23 cellular contexts compared by ENCODE assay signal in the genomic region with DNA sequence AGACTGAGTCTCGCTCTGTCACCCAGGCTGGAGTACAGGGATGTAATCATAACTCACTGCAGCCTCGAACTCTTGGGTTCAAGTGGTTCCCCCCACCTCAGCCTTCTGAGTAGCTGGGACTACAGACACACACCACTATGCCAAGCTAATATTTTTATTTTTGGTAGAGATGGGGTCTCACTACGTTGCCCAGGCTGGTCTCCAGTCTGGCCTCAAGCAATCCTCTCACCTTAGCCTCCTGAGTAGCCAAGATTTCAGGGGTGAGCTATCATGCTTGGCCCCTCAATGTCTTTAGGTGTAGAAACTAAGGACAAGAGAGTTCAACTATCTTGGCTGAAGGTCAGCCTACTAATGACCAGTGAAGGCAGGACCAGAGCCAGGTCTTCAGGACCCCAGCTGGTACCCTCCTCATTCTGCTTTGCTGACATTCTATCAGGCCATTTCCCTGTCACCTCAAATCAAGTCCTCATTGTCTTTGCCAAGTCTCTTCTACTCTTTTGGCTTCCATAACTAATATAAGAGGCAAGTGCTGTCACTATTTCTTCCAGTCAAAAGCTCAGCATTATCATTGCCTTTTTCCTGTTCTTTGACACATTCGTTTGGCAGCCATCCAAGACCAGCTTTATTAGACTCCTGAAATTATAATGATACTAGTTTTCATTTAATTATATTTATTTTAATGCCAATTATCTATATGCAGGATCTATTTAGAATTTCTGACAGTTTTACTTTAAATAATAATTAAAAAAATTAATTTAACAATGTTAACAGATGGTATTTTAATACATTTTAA.
DNase-seq lines count a peak whose midpoint lies in the region; ATAC-seq and TF ChIP-seq lines count a peak whose summit lies in the region.
"Had no signal": no experiment of that assay in that cellular context is flagged by ENCODE, and none has a peak within 500 bp of the region (broad histone marks: within the 10 kb centered on the region; RNA-seq: fewer than 3 reads in every experiment).

No MANE protein-coding gene starts in this region.

- no peak overlapping the region for H3K4me3 ChIP-seq in subcutaneous abdominal adipose tissue (ENCODE audit: low read depth in 1 of 5, low read length in 5 of 5)
- no peak overlapping the region for H3K4me3 ChIP-seq in WERI-Rb-1 (ENCODE audit: low read depth, low read length)
- H3K4me3 ChIP-seq in gastroesophageal sphincter, result no peak overlapping the region
- H3K4me3 ChIP-seq: colonic mucosa, esophagus squamous epithelium had no signal

- no peaks in the 10 kb centered on the region for H3K9me3 ChIP-seq in subcutaneous abdominal adipose tissue (ENCODE audit: control insufficient read depth in 5 of 5, low read length in 5 of 5)
- no peaks in the 10 kb centered on the region for H3K9me3 ChIP-seq in WERI-Rb-1 (ENCODE audit: severe bottlenecking)
- H3K9me3 ChIP-seq in gastroesophageal sphincter, result no peaks in the 10 kb centered on the region
- H3K9me3 ChIP-seq: colonic mucosa, esophagus squamous epithelium had no signal

- H3K9ac ChIP-seq in subcutaneous abdominal adipose tissue (ENCODE audit: low read length in 5 of 5), result no peak overlapping the region

- DNase-seq in NCI-H748 (lab: John Stamatoyannopoulos, UW; ENCODE audit: unreplicated experiment), result peak; percentile 30
- no peak for DNase-seq in NCI-H748 treated with DMSO at 0.1 percent for 48 hours (lab: John Stamatoyannopoulos, UW)
- DNase-seq in NCI-H1105 (lab: John Stamatoyannopoulos, UW), result peak; percentile 53
- no peak for DNase-seq in WTC11 (ENCODE audit: low spot score)
- no peak for DNase-seq in WERI-Rb-1
- DNase-seq: activated CD4-positive, alpha-beta T cell treated with anti-CD3 and anti-CD28 coated beads for 1 hour; activated T-cell treated with anti-CD3 and anti-CD28 coated beads, Interleukin-2, amount 50 U/mL, for 1 hour; C1 segment of cervical spinal cord; Calu3; colonic mucosa; esophagus squamous epithelium; NCI-H1436 treated with DMSO at 0.1 percent for 48 hours; NCI-H524; occipital lobe; stimulated activated CD4-positive, alpha-beta T cell treated with anti-CD3 and anti-CD28 coated beads, Interleukin-4, amount 100 ng/mL, for 4 hours; T1000 had no signal

- ATAC-seq in WTC11, result no peak
- ATAC-seq in HG02970 (IDR thresholded peaks at IDR 0.05; ENCODE audit: low FRiP score, unreplicated experiment), result no peak
- ATAC-seq in gastroesophageal sphincter, result no peak

- no peak for TF ChIP-seq CTCF in WTC11 (IDR thresholded peaks at IDR 0.05)
- TF ChIP-seq CTCF in WERI-Rb-1 (IDR thresholded peaks at IDR 0.05; ENCODE audit: low read depth, low read length), result no peak
- no peak for TF ChIP-seq CTCF in gastroesophageal sphincter (IDR thresholded peaks at IDR 0.05)

- H3K9me3 Mint-ChIP-seq in WTC11, result no peaks in the 10 kb centered on the region
- H3K9me3 Mint-ChIP-seq: memory B cell had no signal

- peaks cover 0 to 36% (median 20%) of the 10 kb centered on the region in 5 donors for H3K4me1 ChIP-seq in subcutaneous abdominal adipose tissue (ENCODE audit: control insufficient read depth in 5 of 5, insufficient read depth in 5 of 5, low read length in 5 of 5)
- H3K4me1 ChIP-seq in gastroesophageal sphincter, result peaks cover 4 to 32% (median 5%) of the 10 kb centered on the region in 3 donors
- H3K4me1 ChIP-seq: colonic mucosa had no signal

- no peak for TF ChIP-seq EP300 in gastroesophageal sphincter (IDR thresholded peaks at IDR 0.05)

- WGBS in gastroesophageal sphincter (ENCODE audit: low coverage in 1 of 2), 2 donors, result 57 to 77% methylated on average over 2 to 3 of the region's 4 CpGs

- no peak overlapping the region for H3K4me3 Mint-ChIP-seq in WTC11
- H3K4me3 Mint-ChIP-seq: memory B cell; stimulated activated naive CD8-positive, alpha-beta T cell treated with anti-CD3 and anti-CD28 coated beads, Interleukin-15, Interleukin-2, amounts not matched to agents 100 ng/mL and 50 ng/mL, for 24 hours; type B pancreatic cell had no signal

- peak overlapping the region; percentile 45 for H3K27ac ChIP-seq in subcutaneous abdominal adipose tissue (ENCODE audit: low read depth, low read length)
- H3K27ac ChIP-seq in WERI-Rb-1, result no peak overlapping the region
- H3K27ac ChIP-seq in gastroesophageal sphincter, result no peak overlapping the region
- H3K27ac ChIP-seq: colonic mucosa, esophagus squamous epithelium, HL-60 had no signal

- H3K36me3 Mint-ChIP-seq in WTC11, result no peaks in the 10 kb centered on the region
- H3K36me3 Mint-ChIP-seq: memory B cell, type B pancreatic cell had no signal

- TF ChIP-seq POLR2A in gastroesophageal sphincter (IDR thresholded peaks at IDR 0.05), result no peak

- CTCF ChIA-PET in WTC11 (lab: Charles Lee), result no interaction called here

- POLR2A ChIA-PET in WTC11 (lab: Charles Lee), result interaction anchor here (0.6 kb wide), 1 partner anchor 1103 kb away, joined by 3 read pairs; no protein-coding TSS in a partner anchor

- H3K4me1 Mint-ChIP-seq in WTC11, result peaks cover 21% of the 10 kb centered on the region
- H3K4me1 Mint-ChIP-seq: memory B cell had no signal

- no peak overlapping the region for H3K27ac Mint-ChIP-seq in WTC11
- H3K27ac Mint-ChIP-seq: memory B cell; stimulated activated naive CD8-positive, alpha-beta T cell treated with anti-CD3 and anti-CD28 coated beads, Interleukin-15, Interleukin-2, amounts not matched to agents 100 ng/mL and 50 ng/mL, for 24 hours; type B pancreatic cell had no signal

- no peaks in the 10 kb centered on the region for H3K36me3 ChIP-seq in subcutaneous abdominal adipose tissue (ENCODE audit: control insufficient read depth in 5 of 5, insufficient read depth in 5 of 5, low read length in 5 of 5)
- no peaks in the 10 kb centered on the region for H3K36me3 ChIP-seq in WERI-Rb-1
- H3K36me3 ChIP-seq in gastroesophageal sphincter, result no peaks in the 10 kb centered on the region
- H3K36me3 ChIP-seq: colonic mucosa, esophagus squamous epithelium had no signal

- H3K27me3 Mint-ChIP-seq in WTC11 (ENCODE audit: low read depth), result no peaks in the 10 kb centered on the region
- H3K27me3 Mint-ChIP-seq: stimulated activated naive CD8-positive, alpha-beta T cell treated with anti-CD3 and anti-CD28 coated beads, Interleukin-15, Interleukin-2, amounts not matched to agents 100 ng/mL and 50 ng/mL, for 24 hours; type B pancreatic cell had no signal

- H3K27me3 ChIP-seq in subcutaneous abdominal adipose tissue (ENCODE audit: control insufficient read depth in 5 of 5, insufficient read depth in 4 of 5, low read length in 5 of 5) (no peaks in the 10 kb centered on the region), WERI-Rb-1 (ENCODE audit: insufficient read depth, low read depth, severe bottlenecking) (no peaks in the 10 kb centered on the region), gastroesophageal sphincter (no peaks in the 10 kb centered on the region)
- H3K27me3 ChIP-seq: colonic mucosa, esophagus squamous epithelium had no signal

TF ChIP-seq in WTC11, 78 proteins besides CTCF, POLR2A, EP300 and RAD21:
- TF ChIP-seq ZNF121 (CRISPR knock-in tag; IDR thresholded peaks at IDR 0.05), result peak; percentile 85
- no peak for TF ChIP-seq PRRX2 (CRISPR knock-in tag; IDR thresholded peaks at IDR 0.05)
- peak; percentile 15; the same call in 1 of the 2 replicates for TF ChIP-seq HMGA2 (CRISPR knock-in tag; IDR thresholded peaks at IDR 0.05)
- no peak for TF ChIP-seq ZBTB21 (CRISPR knock-in tag; IDR thresholded peaks at IDR 0.05; ENCODE audit: borderline replicate concordance)

Comparison
In these comparisons a context has a peak if more than half of its experiments do, and no peak if none do; other contexts are left out.
1. DNase-seq: peak in NCI-H748 (single experiment) and NCI-H1105 (single experiment); none in NCI-H748 treated with DMSO at 0.1 percent for 48 hours (single experiment), WTC11 (single experiment) and WERI-Rb-1 (single experiment).